Comparison of ENCODE assay signal across 13 cellular contexts in genomic region chr7:138125119-138125518, GRCh38. TPM values are rescaled to one million over a fixed set of nuclear protein-coding genes. Genes with fewer than 3 reads are reported as not detected.
DNase-seq lines count a peak whose midpoint lies in the region; ATAC-seq and TF ChIP-seq lines count a peak whose summit lies in the region.
"Had no signal": no experiment of that assay in that cellular context is flagged by ENCODE, and none has a peak within 500 bp of the region (broad histone marks: within the 10 kb centered on the region; RNA-seq: fewer than 3 reads in every experiment).

No MANE protein-coding gene starts in this region.

- H3K4me3 ChIP-seq in brain microvascular endothelial cell (ENCODE audit: low read depth, low read length) = no peak overlapping the region

- H3K9me3 Mint-ChIP-seq in nephron progenitor cell = peaks cover 4% of the 10 kb centered on the region
- H3K9me3 Mint-ChIP-seq: activated CD4-positive, alpha-beta T cell treated with anti-CD3 and anti-CD28 coated beads, Interleukin-2, amount 10 ng/mL, durations not matched to agents 24 days and 14 days had no signal

- H3K27ac Mint-ChIP-seq in nephron progenitor cell = peak overlapping the region; percentile 0
- H3K27ac Mint-ChIP-seq: activated CD4-positive, alpha-beta T cell treated with anti-CD3 and anti-CD28 coated beads, Interleukin-2, amount 10 ng/mL, durations not matched to agents 24 days and 14 days; activated naive CD4-positive, alpha-beta T cell treated with anti-CD3 and anti-CD28 coated beads for 36 hours had no signal

- no peaks in the 10 kb centered on the region for H3K27me3 Mint-ChIP-seq in nephron progenitor cell (ENCODE audit: low read depth, poor library complexity)
- H3K27me3 Mint-ChIP-seq: activated CD4-positive, alpha-beta T cell treated with anti-CD3 and anti-CD28 coated beads, Interleukin-2, amount 10 ng/mL, durations not matched to agents 24 days and 14 days had no signal

- H3K4me1 Mint-ChIP-seq in nephron progenitor cell = peaks cover 10% of the 10 kb centered on the region
- H3K4me1 Mint-ChIP-seq: activated CD4-positive, alpha-beta T cell treated with anti-CD3 and anti-CD28 coated beads, Interleukin-2, amount 10 ng/mL, durations not matched to agents 24 days and 14 days had no signal

- intact Hi-C loops in Right ventricle myocardium inferior (cut with DNase I) = no loop called here

- ATAC-seq in HG03354 (IDR thresholded peaks at IDR 0.05; ENCODE audit: poor library complexity, severe bottlenecking, unreplicated experiment) (peak; percentile 8), Right ventricle myocardium inferior (no peak), HG03097 (IDR thresholded peaks at IDR 0.05; ENCODE audit: low FRiP score, unreplicated experiment) (no peak)

- no peak for TF ChIP-seq CTCF in brain microvascular endothelial cell (IDR thresholded peaks at IDR 0.05; ENCODE audit: low read depth, low read length, missing control alignments)
- no peak for TF ChIP-seq CTCF in nephron progenitor cell (IDR thresholded peaks at IDR 0.05)

- in situ Hi-C loops in brain microvascular endothelial cell (cut with HindIII; ENCODE audit: low pct_ligation_motif_present, low sequenced_read_pairs) = no loop called here

- no peaks in the 10 kb centered on the region for H3K36me3 ChIP-seq in brain microvascular endothelial cell (replicated peaks)

- no peaks in the 10 kb centered on the region for H3K27me3 ChIP-seq in brain microvascular endothelial cell (replicated peaks)

- peak overlapping the region; percentile 55 for H3K27ac ChIP-seq in brain microvascular endothelial cell

- DNase-seq in EH (ENCODE audit: low read depth) (peak; percentile 8), brain microvascular endothelial cell (peak; percentile 54), nephron progenitor cell (no peak), NCI-H446 (lab: John Stamatoyannopoulos, UW) (no peak), Right ventricle myocardium inferior (ENCODE audit: missing footprints) (no peak)
- DNase-seq in activated effector memory CD4-positive, alpha-beta T cell treated with Interleukin-2 at 50 U/mL for 16 hours = no peak
- DNase-seq: activated CD4-positive, alpha-beta T cell treated with anti-CD3 and anti-CD28 coated beads, Interleukin-2, amount 10 ng/mL, durations not matched to agents 24 days and 14 days; activated naive CD4-positive, alpha-beta T cell treated with anti-CD3 and anti-CD28 coated beads for 36 hours; C1 segment of cervical spinal cord; NCI-H1436 treated with DMSO at 0.1 percent for 48 hours; stimulated activated CD4-positive, alpha-beta T cell treated with anti-CD3 and anti-CD28 coated beads, Interleukin-12 subunit alpha, Interleukin-12 subunit beta, amount 100 ng/mL, for 4 hours had no signal

- H3K4me3 Mint-ChIP-seq in nephron progenitor cell = no peak overlapping the region
- H3K4me3 Mint-ChIP-seq: activated CD4-positive, alpha-beta T cell treated with anti-CD3 and anti-CD28 coated beads, Interleukin-2, amount 10 ng/mL, durations not matched to agents 24 days and 14 days; activated naive CD4-positive, alpha-beta T cell treated with anti-CD3 and anti-CD28 coated beads for 36 hours had no signal

- H3K36me3 Mint-ChIP-seq in nephron progenitor cell (ENCODE audit: low read depth) = no peaks in the 10 kb centered on the region

RNA-seq across cellular contexts. Expression of gene AKR1D1, which starts 48.9 kb away (rescaled TPM):
- total RNA-seq in Right ventricle myocardium inferior = not detected
- total RNA-seq: activated CD4-positive, alpha-beta T cell treated with anti-CD3 and anti-CD28 coated beads, Interleukin-2, amount 10 ng/mL, durations not matched to agents 24 days and 14 days; activated naive CD4-positive, alpha-beta T cell treated with anti-CD3 and anti-CD28 coated beads for 36 hours had no signal

Comparison
In these comparisons a context has a peak if more than half of its experiments do, and no peak if none do; other contexts are left out.
1. DNase-seq: peak in EH (single experiment) and brain microvascular endothelial cell (single experiment); none in nephron progenitor cell (single experiment), NCI-H446 (0 of 2), activated effector memory CD4-positive, alpha-beta T cell treated with Interleukin-2 at 50 U/mL for 16 hours (single experiment) and Right ventricle myocardium inferior (single experiment).